In the genomic region with DNA sequence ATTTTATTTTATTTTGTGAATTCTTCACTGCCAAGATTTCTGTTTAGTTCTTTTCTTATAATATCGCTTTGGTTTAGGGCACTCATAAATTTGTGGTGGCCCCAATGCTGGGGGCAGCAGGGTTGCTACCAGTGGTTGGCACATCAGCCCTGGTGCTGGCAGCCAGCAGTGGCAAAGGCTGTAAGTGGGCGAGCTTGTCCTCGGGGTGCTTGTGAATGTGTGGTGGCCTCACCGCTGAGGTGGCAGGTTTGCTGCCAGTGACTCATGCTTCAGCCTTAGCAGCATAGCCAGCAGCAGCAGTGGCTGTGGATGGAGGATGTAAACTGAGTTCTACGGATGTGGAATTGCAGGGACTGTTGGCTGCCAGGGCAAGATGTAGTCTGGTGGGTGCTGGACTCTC, we compare ENCODE assay signal across 18 cellular contexts.
"Had no signal": no experiment of that assay in that cellular context is flagged by ENCODE, and none has a peak within 500 bp of the region (broad histone marks: within the 10 kb centered on the region; RNA-seq: fewer than 3 reads in every experiment).

No MANE protein-coding gene starts in this region.

- H3K4me3 Mint-ChIP-seq: dendritic cell treated with granulocyte-macrophage colony-stimulating factor and Interleukin-4, amounts not matched to agents 40 ng/mL and 50 ng/mL, for 4 days; nephron; stimulated activated naive B cell treated with anti-CD40 and anti-IgM and Interleukin-4, amounts not matched to agents 10 μg/mL and 1 μg/mL and 100 μg/mL, for 72 hours; stimulated activated naive CD8-positive, alpha-beta T cell treated with anti-CD3 and anti-CD28 coated beads, Interleukin-15, amount 100 ng/mL, for 72 hours had no signal

- H3K4me1 ChIP-seq: foreskin keratinocyte, testis, tibial nerve had no signal

- H3K4me1 Mint-ChIP-seq: nephron had no signal

- H3K27me3 ChIP-seq: foreskin keratinocyte, neutrophil, testis, tibial nerve had no signal

- H3K36me3 ChIP-seq: neutrophil, tibial nerve had no signal

- H3K4me3 ChIP-seq: testis, tibial nerve had no signal

- H3K9me3 ChIP-seq: neutrophil, testis had no signal

- H3K27ac Mint-ChIP-seq: dendritic cell treated with granulocyte-macrophage colony-stimulating factor and Interleukin-4, amounts not matched to agents 40 ng/mL and 50 ng/mL, for 4 days; nephron; stimulated activated naive B cell treated with anti-CD40 and anti-IgM and Interleukin-4, amounts not matched to agents 10 μg/mL and 1 μg/mL and 100 μg/mL, for 72 hours; stimulated activated naive CD8-positive, alpha-beta T cell treated with anti-CD3 and anti-CD28 coated beads, Interleukin-15, amount 100 ng/mL, for 72 hours had no signal

- H3K27ac ChIP-seq: foreskin keratinocyte, neutrophil, testis, tibial nerve had no signal

- H3K27me3 Mint-ChIP-seq: dendritic cell treated with granulocyte-macrophage colony-stimulating factor and Interleukin-4, amounts not matched to agents 40 ng/mL and 50 ng/mL, for 4 days; stimulated activated naive B cell treated with anti-CD40 and anti-IgM and Interleukin-4, amounts not matched to agents 10 μg/mL and 1 μg/mL and 100 μg/mL, for 72 hours; stimulated activated naive CD8-positive, alpha-beta T cell treated with anti-CD3 and anti-CD28 coated beads, Interleukin-15, amount 100 ng/mL, for 72 hours had no signal

- FAIRE-seq: colon, endothelial cell of umbilical vein had no signal

- ATAC-seq: foreskin keratinocyte; left lobe of liver; sciatic nerve; stimulated activated naive B cell treated with anti-CD40 and anti-IgM and Interleukin-4, amounts not matched to agents 10 μg/mL and 1 μg/mL and 100 μg/mL, for 72 hours; stimulated activated naive CD8-positive, alpha-beta T cell treated with anti-CD3 and anti-CD28 coated beads, Interleukin-15, amount 100 ng/mL, for 72 hours had no signal

- DNase-seq: cerebellar nuclear complex; erythroblast; foreskin keratinocyte; head of caudate nucleus; hippocampal formation; stimulated activated CD4-positive, alpha-beta T cell treated with anti-CD3 and anti-CD28 coated beads, Interleukin-2, amount 100 ng/mL, for 24 hours; stimulated activated CD4-positive, alpha-beta T cell treated with anti-CD3 and anti-CD28 coated beads, Interleukin-4, amount 100 ng/mL, for 4 hours; stimulated activated naive B cell treated with anti-CD40 and anti-IgM and Interleukin-4, amounts not matched to agents 10 μg/mL and 1 μg/mL and 100 μg/mL, for 72 hours; stimulated activated naive CD8-positive, alpha-beta T cell treated with anti-CD3 and anti-CD28 coated beads, Interleukin-15, amount 100 ng/mL, for 72 hours; testis had no signal
